Comparison of ENCODE assay signal across 32 cellular contexts in the genomic region with DNA sequence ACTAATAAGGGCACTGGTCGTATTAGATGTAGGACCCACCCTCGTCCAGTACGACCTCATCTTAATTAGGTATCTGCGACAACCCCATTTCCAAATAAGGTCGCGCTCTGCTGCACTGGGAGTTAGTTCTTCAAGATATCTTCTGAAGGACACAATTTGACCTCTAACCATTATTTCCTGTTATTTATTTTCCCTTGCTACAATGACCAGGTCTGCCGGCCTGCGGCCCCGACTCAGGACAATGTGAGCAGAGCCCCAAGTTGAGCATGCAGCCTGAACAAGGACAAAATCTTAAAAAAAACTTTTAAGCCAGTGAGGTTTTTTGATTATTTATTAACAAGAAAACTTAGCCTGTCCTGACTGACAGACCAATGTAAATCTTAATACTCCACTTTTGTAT.
"Had no signal": no experiment of that assay in that cellular context is flagged by ENCODE, and none has a peak within 500 bp of the region (broad histone marks: within the 10 kb centered on the region; RNA-seq: fewer than 3 reads in every experiment).

No MANE protein-coding gene starts in this region.

- H3K36me3 ChIP-seq: ascending aorta, breast epithelium, cardiac muscle cell, gastrocnemius medialis, heart right ventricle had no signal

- DNase-seq: activated CD4-positive, alpha-beta memory T cell treated with anti-CD3 and anti-CD28 coated beads for 36 hours; activated CD4-positive, alpha-beta T cell treated with anti-CD3 and anti-CD28 coated beads for 36 hours; activated CD4-positive, alpha-beta T cell treated with anti-CD3 and anti-CD28 coated beads, Interleukin-2, amount 10 ng/mL, durations not matched to agents 24 days and 14 days; activated CD4-positive, CD25-positive, alpha-beta regulatory T cell; activated CD4-positive, CD25-positive, alpha-beta regulatory T cell treated with anti-CD3 and anti-CD28 coated beads, Interleukin-2, amount 50 U/mL, for 72 hours; activated CD8-positive, alpha-beta memory T cell treated with anti-CD3 and anti-CD28 coated beads, Interleukin-2, amount 10 ng/mL, durations not matched to agents 7 days and 5 days; activated CD8-positive, alpha-beta memory T cell treated with anti-CD3 and anti-CD28 coated beads, Interleukin-2, amount 50 U/mL, for 4 hours; activated CD8-positive, alpha-beta T cell treated with anti-CD3 and anti-CD28 coated beads, Interleukin-2, amount 10 ng/mL, durations not matched to agents 7 days and 5 days; activated gamma-delta T cell; activated naive CD4-positive, alpha-beta T cell; activated naive CD4-positive, alpha-beta T cell treated with anti-CD3 and anti-CD28 coated beads, Interleukin-2, amount 10 ng/mL, durations not matched to agents 7 days and 5 days; activated naive CD8-positive, alpha-beta T cell treated with anti-CD3 and anti-CD28 coated beads, Interleukin-2, amount 10 ng/mL, durations not matched to agents 7 days and 5 days; activated T-cell treated with anti-CD3 and anti-CD28 coated beads, Interleukin-2, amount 50 U/mL, for 1 hour; activated T-cell treated with anti-CD3 and anti-CD28 coated beads, Interleukin-2, amount 50 U/mL, for 72 hours; dorsolateral prefrontal cortex; effector memory CD4-positive, alpha-beta T cell; endodermal cell; foreskin keratinocyte; gastrocnemius medialis; heart right ventricle; T-helper 1 cell; T-helper 17 cell; T1000 had no signal

- H3K4me3 Mint-ChIP-seq: activated CD4-positive, alpha-beta memory T cell treated with anti-CD3 and anti-CD28 coated beads for 36 hours; activated CD4-positive, alpha-beta T cell treated with anti-CD3 and anti-CD28 coated beads for 36 hours; activated CD4-positive, alpha-beta T cell treated with anti-CD3 and anti-CD28 coated beads, Interleukin-2, amount 10 ng/mL, durations not matched to agents 24 days and 14 days; activated CD8-positive, alpha-beta memory T cell treated with anti-CD3 and anti-CD28 coated beads, Interleukin-2, amount 10 ng/mL, durations not matched to agents 7 days and 5 days; activated CD8-positive, alpha-beta T cell treated with anti-CD3 and anti-CD28 coated beads, Interleukin-2, amount 10 ng/mL, durations not matched to agents 7 days and 5 days; activated naive CD4-positive, alpha-beta T cell treated with anti-CD3 and anti-CD28 coated beads, Interleukin-2, amount 10 ng/mL, durations not matched to agents 7 days and 5 days; activated naive CD8-positive, alpha-beta T cell treated with anti-CD3 and anti-CD28 coated beads, Interleukin-2, amount 10 ng/mL, durations not matched to agents 7 days and 5 days; activated T-cell treated with anti-CD3 and anti-CD28 coated beads, Interleukin-2, amount 50 U/mL, for 72 hours; brain; central memory CD8-positive, alpha-beta T cell; dendritic cell treated with granulocyte-macrophage colony-stimulating factor and Interleukin-4, amounts not matched to agents 40 ng/mL and 50 ng/mL, for 4 days; endodermal cell; T-helper 17 cell; T-helper 2 cell treated with Interferon-gamma antibody and Interleukin-4, amounts not matched to agents 5 μg/mL and 100 μg/mL, for 36 hours had no signal

- H3K4me3 ChIP-seq: ascending aorta, breast epithelium, cardiac muscle cell, coronary artery, dorsolateral prefrontal cortex, gastrocnemius medialis, heart right ventricle had no signal

- H3K27ac Mint-ChIP-seq: activated CD4-positive, alpha-beta memory T cell treated with anti-CD3 and anti-CD28 coated beads for 36 hours; activated CD4-positive, alpha-beta T cell treated with anti-CD3 and anti-CD28 coated beads for 36 hours; activated CD4-positive, alpha-beta T cell treated with anti-CD3 and anti-CD28 coated beads, Interleukin-2, amount 10 ng/mL, durations not matched to agents 24 days and 14 days; activated CD8-positive, alpha-beta memory T cell treated with anti-CD3 and anti-CD28 coated beads, Interleukin-2, amount 10 ng/mL, durations not matched to agents 7 days and 5 days; activated CD8-positive, alpha-beta T cell treated with anti-CD3 and anti-CD28 coated beads, Interleukin-2, amount 10 ng/mL, durations not matched to agents 7 days and 5 days; activated naive CD4-positive, alpha-beta T cell treated with anti-CD3 and anti-CD28 coated beads, Interleukin-2, amount 10 ng/mL, durations not matched to agents 7 days and 5 days; activated naive CD4-positive, alpha-beta T cell treated with anti-CD3 and anti-CD28 coated beads, Interleukin-2, amount 50 U/mL, for 72 hours; activated naive CD8-positive, alpha-beta T cell treated with anti-CD3 and anti-CD28 coated beads, Interleukin-2, amount 10 ng/mL, durations not matched to agents 7 days and 5 days; activated T-cell treated with anti-CD3 and anti-CD28 coated beads, Interleukin-2, amount 50 U/mL, for 72 hours; brain; dendritic cell treated with granulocyte-macrophage colony-stimulating factor and Interleukin-4, amounts not matched to agents 40 ng/mL and 50 ng/mL, for 4 days; endodermal cell; T-helper 17 cell; T-helper 2 cell treated with Interferon-gamma antibody and Interleukin-4, amounts not matched to agents 5 μg/mL and 100 μg/mL, for 36 hours had no signal

- H3K9me3 Mint-ChIP-seq: activated CD4-positive, alpha-beta memory T cell treated with anti-CD3 and anti-CD28 coated beads for 36 hours; activated naive CD4-positive, alpha-beta T cell treated with anti-CD3 and anti-CD28 coated beads, Interleukin-2, amount 10 ng/mL, durations not matched to agents 7 days and 5 days; activated naive CD8-positive, alpha-beta T cell treated with anti-CD3 and anti-CD28 coated beads, Interleukin-2, amount 10 ng/mL, durations not matched to agents 7 days and 5 days; activated T-cell treated with anti-CD3 and anti-CD28 coated beads, Interleukin-2, amount 50 U/mL, for 72 hours; central memory CD8-positive, alpha-beta T cell; endodermal cell; T-helper 2 cell treated with Interferon-gamma antibody and Interleukin-4, amounts not matched to agents 5 μg/mL and 100 μg/mL, for 36 hours had no signal

- H3K27ac ChIP-seq: ascending aorta, breast epithelium, cardiac muscle cell, coronary artery, dorsolateral prefrontal cortex, foreskin keratinocyte, gastrocnemius medialis, heart right ventricle had no signal

- H3K4me1 ChIP-seq: ascending aorta, breast epithelium, foreskin keratinocyte, gastrocnemius medialis, heart right ventricle had no signal

- H3K36me3 Mint-ChIP-seq: activated CD4-positive, alpha-beta memory T cell treated with anti-CD3 and anti-CD28 coated beads for 36 hours; activated CD8-positive, alpha-beta memory T cell treated with anti-CD3 and anti-CD28 coated beads, Interleukin-2, amount 10 ng/mL, durations not matched to agents 7 days and 5 days; activated naive CD4-positive, alpha-beta T cell treated with anti-CD3 and anti-CD28 coated beads, Interleukin-2, amount 10 ng/mL, durations not matched to agents 7 days and 5 days; activated naive CD8-positive, alpha-beta T cell treated with anti-CD3 and anti-CD28 coated beads, Interleukin-2, amount 10 ng/mL, durations not matched to agents 7 days and 5 days; brain had no signal

- H3K9me3 ChIP-seq: ascending aorta, breast epithelium, gastrocnemius medialis, heart right ventricle had no signal

- H3K4me1 Mint-ChIP-seq: activated CD4-positive, alpha-beta T cell treated with anti-CD3 and anti-CD28 coated beads for 36 hours; activated CD4-positive, alpha-beta T cell treated with anti-CD3 and anti-CD28 coated beads, Interleukin-2, amount 10 ng/mL, durations not matched to agents 24 days and 14 days; activated CD8-positive, alpha-beta memory T cell treated with anti-CD3 and anti-CD28 coated beads, Interleukin-2, amount 10 ng/mL, durations not matched to agents 7 days and 5 days; activated naive CD4-positive, alpha-beta T cell treated with anti-CD3 and anti-CD28 coated beads, Interleukin-2, amount 10 ng/mL, durations not matched to agents 7 days and 5 days; activated naive CD8-positive, alpha-beta T cell treated with anti-CD3 and anti-CD28 coated beads, Interleukin-2, amount 10 ng/mL, durations not matched to agents 7 days and 5 days; brain; central memory CD8-positive, alpha-beta T cell had no signal

- H3K27me3 Mint-ChIP-seq: activated CD4-positive, alpha-beta T cell treated with anti-CD3 and anti-CD28 coated beads for 36 hours had no signal

- H3K27me3 ChIP-seq: ascending aorta, breast epithelium, cardiac muscle cell, dorsolateral prefrontal cortex, foreskin keratinocyte, gastrocnemius medialis, heart right ventricle had no signal
